ENCODE assay signal across 8 cellular contexts in the genomic region with DNA sequence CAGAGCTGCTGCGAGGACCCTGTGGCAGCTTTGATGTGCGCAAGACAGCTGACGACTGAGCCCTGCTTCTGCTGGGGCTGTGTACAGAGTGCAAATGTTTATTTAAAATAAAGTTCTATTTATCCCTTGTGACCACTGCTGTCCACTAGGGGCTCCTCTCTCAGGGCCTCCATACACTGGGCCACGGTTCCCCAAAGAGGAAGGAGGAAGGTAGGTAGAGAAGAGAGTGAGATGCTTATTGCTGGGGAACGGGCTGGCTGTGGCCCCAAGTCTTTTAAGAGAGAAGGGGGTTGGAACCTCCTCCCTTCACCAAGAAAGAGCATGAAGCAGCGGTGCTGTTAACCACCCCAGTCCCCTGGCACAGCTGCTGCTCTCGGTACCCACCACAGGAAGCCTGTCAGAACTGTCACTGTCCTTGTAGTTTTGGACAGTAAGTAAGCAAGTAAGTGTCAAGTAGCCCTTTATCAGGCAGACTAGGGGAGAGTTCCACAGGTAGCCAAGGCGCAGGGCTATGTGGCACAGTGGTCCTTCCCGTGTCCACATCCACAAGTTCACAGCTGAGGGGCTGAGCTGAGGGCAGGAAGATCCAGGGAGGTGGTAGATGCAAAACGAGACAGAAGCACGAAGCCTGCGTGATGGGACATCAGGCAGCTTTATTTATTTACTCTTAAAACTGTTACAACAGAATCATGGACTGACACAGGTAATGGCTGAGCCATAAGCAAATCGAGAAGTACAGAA. TPM values are rescaled to one million over a fixed set of nuclear protein-coding genes. Genes with fewer than 3 reads are reported as not detected.
DNase-seq lines count a peak whose midpoint lies in the region; ATAC-seq lines count a peak whose summit lies in the region.

No MANE protein-coding gene starts in this region.

- CTCF ChIA-PET in activated CD8-positive, alpha-beta T cell treated with anti-CD3 and anti-CD28 coated beads, Interleukin-2, amount 10 ng/mL, durations not matched to agents 7 days and 5 days (lab: Charles Lee), result interaction anchor here (1.6 kb wide), 1 partner anchor 25 kb away, joined by 4 read pairs; no protein-coding TSS in a partner anchor

- H3K36me3 ChIP-seq in GM23248 (ENCODE audit: low read depth), result peaks cover 17% of the 10 kb centered on the region; the same call in 1 of the 2 replicates

- H3K4me2 ChIP-seq in GM23248 (ENCODE audit: unreplicated experiment), result no peak overlapping the region

- no peaks in the 10 kb centered on the region for H3K27me3 Mint-ChIP-seq in activated CD8-positive, alpha-beta T cell treated with anti-CD3 and anti-CD28 coated beads, Interleukin-2, amount 10 ng/mL, durations not matched to agents 7 days and 5 days (ENCODE audit: low read depth)

- peaks cover 29% of the 10 kb centered on the region for H3K36me3 Mint-ChIP-seq in activated CD8-positive, alpha-beta T cell treated with anti-CD3 and anti-CD28 coated beads, Interleukin-2, amount 10 ng/mL, durations not matched to agents 7 days and 5 days (ENCODE audit: low read depth)

- no peak overlapping the region for H3K4me3 Mint-ChIP-seq in activated CD8-positive, alpha-beta T cell treated with anti-CD3 and anti-CD28 coated beads, Interleukin-2, amount 10 ng/mL, durations not matched to agents 7 days and 5 days

- H4K20me1 ChIP-seq in GM23248 (ENCODE audit: insufficient read depth), result no peaks in the 10 kb centered on the region

- H3K27ac ChIP-seq in GM23248, result no peak overlapping the region

- no peak overlapping the region for H2AFZ ChIP-seq in GM23248

- in situ Hi-C loops in GM23248 (cut with MboI), result no loop called here

- H3K4me3 ChIP-seq in GM23248, result no peak overlapping the region

- no peak for ATAC-seq in activated CD8-positive, alpha-beta T cell treated with anti-CD3 and anti-CD28 coated beads, Interleukin-2, amount 10 ng/mL, durations not matched to agents 7 days and 5 days
- ATAC-seq in HG02885 (IDR thresholded peaks at IDR 0.05; ENCODE audit: poor library complexity, unreplicated experiment), result no peak

- no peaks in the 10 kb centered on the region for H3K9me2 ChIP-seq in GM23248 (ENCODE audit: insufficient read depth)

- DNase-seq in AG08396 (ENCODE audit: low spot score) (peak; percentile 72), GM23248 (peak; percentile 67), kidney glomerular epithelial cell (lab: John Stamatoyannopoulos, UW) (peak; percentile 21), GDM1 (lab: John Stamatoyannopoulos, UW) (no peak), NCI-H748 treated with DMSO at 0.1 percent for 48 hours (lab: John Stamatoyannopoulos, UW) (no peak)
- DNase-seq in activated CD8-positive, alpha-beta T cell treated with anti-CD3 and anti-CD28 coated beads, Interleukin-2, amount 10 ng/mL, durations not matched to agents 7 days and 5 days, result no peak
- DNase-seq in NK-92 treated with Interleukin-12 subunit alpha and Interleukin-12 subunit beta, amount 100 ng/mL, for 24 hours (lab: John Stamatoyannopoulos, UW), result no peak

- no peaks in the 10 kb centered on the region for H3K27me3 ChIP-seq in GM23248 (replicated peaks; ENCODE audit: insufficient read depth)

- POLR2A ChIA-PET in activated CD8-positive, alpha-beta T cell treated with anti-CD3 and anti-CD28 coated beads, Interleukin-2, amount 10 ng/mL, durations not matched to agents 7 days and 5 days (lab: Charles Lee), result no interaction called here

- H3K4me1 Mint-ChIP-seq in activated CD8-positive, alpha-beta T cell treated with anti-CD3 and anti-CD28 coated beads, Interleukin-2, amount 10 ng/mL, durations not matched to agents 7 days and 5 days (ENCODE audit: low read depth), result no peaks in the 10 kb centered on the region

- H3K4me1 ChIP-seq in GM23248 (ENCODE audit: insufficient read depth), result no peaks in the 10 kb centered on the region

- WGBS in GM23248 (ENCODE audit: low coverage in 1 of 2, low lambda C conversion rate in 2 of 2, missing lambda C conversion rate in 2 of 2), 2 experiments, result 80 to 82% methylated on average over 13 of the region's 13 CpGs

- peak overlapping the region; percentile 65 for H3K27ac Mint-ChIP-seq in activated CD8-positive, alpha-beta T cell treated with anti-CD3 and anti-CD28 coated beads, Interleukin-2, amount 10 ng/mL, durations not matched to agents 7 days and 5 days

- H3F3A ChIP-seq in GM23248 (ENCODE audit: insufficient read depth), result peaks cover 26% of the 10 kb centered on the region

- H3K79me2 ChIP-seq in GM23248 (ENCODE audit: insufficient read depth), result no peaks in the 10 kb centered on the region

- no peak overlapping the region for H3K9ac ChIP-seq in GM23248

- H3K9me3 Mint-ChIP-seq in activated CD8-positive, alpha-beta T cell treated with anti-CD3 and anti-CD28 coated beads, Interleukin-2, amount 10 ng/mL, durations not matched to agents 7 days and 5 days (ENCODE audit: insufficient read depth), result no peaks in the 10 kb centered on the region

- no peaks in the 10 kb centered on the region for H3K9me3 ChIP-seq in GM23248 (ENCODE audit: low read depth)

RNA-seq across cellular contexts. Expression of gene DHX30, which starts 47.3 kb away (rescaled TPM):
- 65.8 and 70.3 TPM in 2 replicates for total RNA-seq in GM23248 (2014; rRNA removed; shearing (Covaris generic))
- polyA plus RNA-seq in GM23248 (2016; fragmentation: Nextera tagmentation; extraction: Ambion mirVana), result 42.9 and 44.1 TPM in 2 replicates
- 10 to 100 TPM; 72.8 to 75.7 TPM for total RNA-seq in activated CD8-positive, alpha-beta T cell treated with anti-CD3 and anti-CD28 coated beads, Interleukin-2, amount 10 ng/mL, durations not matched to agents 7 days and 5 days

Comparison
In these comparisons a context has a peak if more than half of its experiments do, and no peak if none do; other contexts are left out.
1. DNase-seq: peak in AG08396 (single experiment), GM23248 (single experiment) and kidney glomerular epithelial cell (single experiment); none in activated CD8-positive, alpha-beta T cell treated with anti-CD3 and anti-CD28 coated beads, Interleukin-2, amount 10 ng/mL, durations not matched to agents 7 days and 5 days (single experiment), NK-92 treated with Interleukin-12 subunit alpha and Interleukin-12 subunit beta, amount 100 ng/mL, for 24 hours (single experiment), GDM1 (single experiment) and NCI-H748 treated with DMSO at 0.1 percent for 48 hours (single experiment).